ENCODE assay signal across 8 cellular contexts in the genomic region with DNA sequence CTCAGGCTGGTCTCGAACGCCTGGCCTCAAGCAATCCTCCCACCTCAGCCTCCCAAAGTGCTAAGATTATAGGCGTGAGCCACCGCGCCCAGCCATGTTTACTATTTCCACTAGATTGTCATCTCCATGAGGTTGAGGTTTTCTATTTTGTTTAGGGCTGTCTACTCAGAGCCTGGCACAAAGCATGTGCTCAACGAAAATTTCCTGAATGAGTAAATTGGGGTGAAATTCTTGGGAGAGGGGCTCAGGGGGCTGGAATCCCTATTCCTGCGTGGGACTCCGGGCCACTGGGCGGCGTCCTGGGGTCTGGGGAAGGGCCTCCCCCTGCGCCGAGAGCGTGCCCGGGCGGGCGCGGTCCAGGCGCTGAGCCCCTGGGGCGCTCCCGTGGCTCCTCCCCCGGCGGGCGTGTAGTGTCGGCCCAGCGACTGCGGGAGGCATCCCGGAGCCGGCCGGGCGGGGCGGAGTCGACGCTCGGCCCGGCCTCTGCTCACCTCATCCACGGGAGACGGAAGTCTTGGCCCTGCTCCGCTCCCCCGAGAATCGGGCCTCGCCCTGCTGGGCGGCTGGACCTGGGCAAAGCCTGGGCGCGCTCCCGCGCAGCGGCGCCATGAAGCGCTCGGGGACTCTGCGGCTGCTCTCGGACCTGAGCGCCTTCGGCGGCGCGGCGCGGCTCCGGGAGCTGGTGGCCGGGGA. TPM values are rescaled to one million over a fixed set of nuclear protein-coding genes. Genes with fewer than 3 reads are reported as not detected.
DNase-seq lines count a peak whose midpoint lies in the region; TF ChIP-seq lines count a peak whose summit lies in the region.

A gene (plus strand): TSS at position 482 of the 693 bp plus-strand sequence. CDS start 126 bp downstream, at position 608.

- TF ChIP-seq CTCF in Caco-2 (IDR thresholded peaks at IDR 0.05; ENCODE audit: insufficient read depth in 1 of 2, low read depth in 1 of 2, low read length in 1 of 2, severe bottlenecking in 1 of 2, unreplicated experiment in 1 of 2) = peak; percentile 17 to 32
- TF ChIP-seq CTCF in GM20000 (IDR thresholded peaks at IDR 0.05; ENCODE audit: extremely low read depth, missing control alignments) = no peak

- H3K9ac ChIP-seq in mucosa of rectum (ENCODE audit: low read depth in 1 of 2, low read length in 2 of 2) = peak within 1 kb of the TSS; percentile 85 to 93

- H3K4me1 ChIP-seq in Caco-2 (peaks cover 9% of the 10 kb centered on the region), mucosa of rectum (ENCODE audit: control insufficient read depth in 2 of 2, insufficient read depth in 2 of 2, low read length in 2 of 2) (peaks cover 17 to 18% of the 10 kb centered on the region in 2 donors)

- BruUV-seq in Caco-2 (replicated peaks; lab: Mats Ljungman, UMichigan) = no TSS peak

- H3K36me3 ChIP-seq in Caco-2 (ENCODE audit: control insufficient read depth, insufficient read depth, low read length) = peaks cover 1% of the 10 kb centered on the region; the same call in 1 of the 2 replicates
- H3K36me3 ChIP-seq in mucosa of rectum (ENCODE audit: control insufficient read depth in 2 of 2, insufficient read depth in 2 of 2, low read length in 2 of 2) = peaks cover 7% of the 10 kb centered on the region in 2 donors

- POLR2A ChIA-PET in Caco-2 (lab: Charles Lee) = interaction anchor here (0.6 kb wide), 2 partner anchors 543 to 1363 kb away, joined by 3 to 6 read pairs; no protein-coding TSS in a partner anchor

- CTCF ChIA-PET in Caco-2 (lab: Charles Lee) = interaction anchor here (0.5 kb wide), 1 partner anchor 149 kb away, joined by 3 read pairs; no protein-coding TSS in a partner anchor

- no peaks in the 10 kb centered on the region for H3K27me3 ChIP-seq in Caco-2 (replicated peaks; ENCODE audit: control insufficient read depth, insufficient read depth, low read length)
- no peaks in the 10 kb centered on the region for H3K27me3 ChIP-seq in mucosa of rectum (ENCODE audit: control insufficient read depth in 2 of 2, insufficient read depth in 2 of 2, low read length in 2 of 2)

- H3K27me3 Mint-ChIP-seq in Caco-2 (ENCODE audit: insufficient read depth, unreplicated experiment) = no peaks in the 10 kb centered on the region

- H3K27ac ChIP-seq in epithelial cell of prostate = peak within 1 kb of the TSS; percentile 76
- H3K27ac ChIP-seq in mucosa of rectum (ENCODE audit: low read depth in 2 of 2, low read length in 2 of 2) = peak within 1 kb of the TSS; percentile 88 to 93

- DNase-seq in Caco-2 = peak; percentile 93 to 95
- peak; percentile 99 for DNase-seq in GM20000 (ENCODE audit: low spot score)
- peak; percentile 93 for DNase-seq in HT1080 (ENCODE audit: low read depth)
- peak; percentile 97 for DNase-seq in OCI-M1 (lab: John Stamatoyannopoulos, UW)
- DNase-seq in activated T-cell treated with anti-CD3 and anti-CD28 coated beads for 24 hours (ENCODE audit: low read depth) = peak; percentile 85
- DNase-seq in epithelial cell of prostate (ENCODE audit: low read depth, low spot score) = peak; percentile 70
- DNase-seq in stimulated activated CD8-positive, alpha-beta memory T cell treated with anti-CD3 and anti-CD28 coated beads, Interleukin-7, amount 100 ng/mL, for 1 hour (ENCODE audit: low read depth in 2 of 2) = peak; percentile 71

- peaks cover 13% of the 10 kb centered on the region for H3K4me1 Mint-ChIP-seq in Caco-2 (ENCODE audit: low read depth, unreplicated experiment)

- H3K9me3 ChIP-seq in Caco-2 = no peaks in the 10 kb centered on the region
- no peaks in the 10 kb centered on the region for H3K9me3 ChIP-seq in mucosa of rectum (ENCODE audit: control insufficient read depth in 2 of 2, low read length in 2 of 2)

- no peaks in the 10 kb centered on the region for H3K36me3 Mint-ChIP-seq in Caco-2 (ENCODE audit: insufficient read depth, unreplicated experiment)

- intact Hi-C loops in Caco-2 (cut with micrococcal nuclease; ENCODE audit: unreplicated experiment) = loop anchor here (1.0 to 5.0 kb wide), 2 partner anchors 9 to 67 kb away; a partner anchor contains a TSS

- H3K27ac Mint-ChIP-seq in Caco-2 (ENCODE audit: unreplicated experiment) = peak within 1 kb of the TSS; percentile 88

- H3K9me3 Mint-ChIP-seq in Caco-2 (ENCODE audit: unreplicated experiment) = no peaks in the 10 kb centered on the region

- H3K4me3 ChIP-seq in Caco-2 (ENCODE audit: low read depth, low read length) (peak within 1 kb of the TSS; percentile 90), mucosa of rectum (ENCODE audit: low read length in 2 of 2) (peak within 1 kb of the TSS; percentile 81 to 85)

- peak within 1 kb of the TSS; percentile 89 for H3K4me3 Mint-ChIP-seq in Caco-2 (ENCODE audit: unreplicated experiment)

RNA-seq across cellular contexts. Expression of the gene that starts here (rescaled TPM):
- total RNA-seq in Caco-2 (2022) = 18.1 and 19.5 TPM in 2 replicates
- total RNA-seq in HT1080 (2014; rRNA removed; shearing (Covaris generic)) = 37.6 and 38.5 TPM in 2 replicates
- polyA plus RNA-seq in HT1080 (2015; cell fraction: cytosol; rRNA removed) = 19.3 and 20.8 TPM in 2 replicates
- polyA plus RNA-seq in HT1080 (2015; cell fraction: nucleus; rRNA removed) = 20.7 and 22.6 TPM in 2 replicates

Comparison
In these comparisons a context has a peak if more than half of its experiments do, and no peak if none do; other contexts are left out.
1. Peak in every context shown above with its lines: DNase-seq, H3K4me3 ChIP-seq and H3K27ac ChIP-seq.